21 cellular contexts compared by ENCODE assay signal in genomic region chr2:236754234-236754924, GRCh38.
A peak's percentile ranks its signal among the peaks of the same experiment; 100 is the strongest.
DNase-seq lines count a peak whose midpoint lies in the region; ATAC-seq, FAIRE-seq and TF ChIP-seq lines count a peak whose summit lies in the region.
"Had no signal": no experiment of that assay in that cellular context is flagged by ENCODE, and none has a peak within 500 bp of the region (broad histone marks: within the 10 kb centered on the region; RNA-seq: fewer than 3 reads in every experiment).

No MANE protein-coding gene starts in this region.

- H3K27me3 Mint-ChIP-seq in neural crest cell (ENCODE audit: low read depth): no peaks in the 10 kb centered on the region
- H3K27me3 Mint-ChIP-seq: activated CD4-positive, alpha-beta T cell treated with anti-CD3 and anti-CD28 coated beads, Interleukin-2, amount 10 ng/mL, durations not matched to agents 24 days and 14 days had no signal

- no peak for TF ChIP-seq CTCF in neural crest cell (conservative IDR thresholded peaks at IDR 0.05)

- peak; percentile 64 for FAIRE-seq in RCC 7860 (lab: Jason Lieb, UNC)

- DNase-seq in COLO668 (lab: John Stamatoyannopoulos, UW; ENCODE audit: unreplicated experiment) (peak; percentile 36), NCI-H1092 treated with DMSO at 0.1 percent for 48 hours (lab: John Stamatoyannopoulos, UW) (peak; percentile 71), RCC 7860 (ENCODE audit: low spot score) (peak; percentile 36), neural crest cell (ENCODE audit: low read depth, low spot score) (no peak), posterior cingulate gyrus (no peak), DMS153 treated with DMSO at 0.1 percent for 48 hours (lab: John Stamatoyannopoulos, UW; ENCODE audit: unreplicated experiment) (no peak), NCI-H526 treated with DMSO at 0.1 percent for 48 hours (lab: John Stamatoyannopoulos, UW) (no peak)
- DNase-seq: activated CD4-positive, alpha-beta T cell treated with anti-CD3 and anti-CD28 coated beads, Interleukin-2, amount 10 ng/mL, durations not matched to agents 24 days and 14 days; activated naive CD4-positive, alpha-beta T cell treated with anti-CD3 and anti-CD28 coated beads for 36 hours; Caco-2; foreskin fibroblast; KBM-7; left cardiac atrium; NCI-H1048; NCI-H226; stimulated activated CD4-positive, alpha-beta T cell treated with anti-CD3 and anti-CD28 coated beads, Interleukin-4, amount 100 ng/mL, for 1 hour; substantia nigra had no signal

- H3K4me1 Mint-ChIP-seq in neural crest cell: peaks cover 16% of the 10 kb centered on the region
- H3K4me1 Mint-ChIP-seq: activated CD4-positive, alpha-beta T cell treated with anti-CD3 and anti-CD28 coated beads, Interleukin-2, amount 10 ng/mL, durations not matched to agents 24 days and 14 days had no signal

- no peaks in the 10 kb centered on the region for H3K36me3 Mint-ChIP-seq in neural crest cell (ENCODE audit: low read depth)

- H3K27ac Mint-ChIP-seq in neural crest cell (ENCODE audit: unreplicated experiment): peak overlapping the region; percentile 29
- H3K27ac Mint-ChIP-seq: activated CD4-positive, alpha-beta T cell treated with anti-CD3 and anti-CD28 coated beads, Interleukin-2, amount 10 ng/mL, durations not matched to agents 24 days and 14 days; activated naive CD4-positive, alpha-beta T cell treated with anti-CD3 and anti-CD28 coated beads for 36 hours; GM23338 had no signal

- no peaks in the 10 kb centered on the region for H3K9me3 Mint-ChIP-seq in neural crest cell
- H3K9me3 Mint-ChIP-seq: activated CD4-positive, alpha-beta T cell treated with anti-CD3 and anti-CD28 coated beads, Interleukin-2, amount 10 ng/mL, durations not matched to agents 24 days and 14 days; activated naive CD4-positive, alpha-beta T cell treated with anti-CD3 and anti-CD28 coated beads for 36 hours had no signal

- intact Hi-C loops in posterior cingulate gyrus (cut with DNase I): no loop called here

- no peak for ATAC-seq in GM21423 (IDR thresholded peaks at IDR 0.05; ENCODE audit: unreplicated experiment)
- ATAC-seq: GM23338, Panc1, SK-N-SH treated with all-trans-retinoic acid at 6 μM for 48 hours had no signal

- no peak overlapping the region for H3K4me3 Mint-ChIP-seq in neural crest cell
- H3K4me3 Mint-ChIP-seq: activated CD4-positive, alpha-beta T cell treated with anti-CD3 and anti-CD28 coated beads, Interleukin-2, amount 10 ng/mL, durations not matched to agents 24 days and 14 days; activated naive CD4-positive, alpha-beta T cell treated with anti-CD3 and anti-CD28 coated beads for 36 hours; GM23338 had no signal

Comparison
In these comparisons a context has a peak if more than half of its experiments do, and no peak if none do; other contexts are left out.
1. DNase-seq: peak in COLO668 (single experiment), NCI-H1092 treated with DMSO at 0.1 percent for 48 hours (single experiment) and RCC 7860 (single experiment); none in neural crest cell (single experiment), posterior cingulate gyrus (0 of 10), DMS153 treated with DMSO at 0.1 percent for 48 hours (single experiment) and NCI-H526 treated with DMSO at 0.1 percent for 48 hours (single experiment).